In genomic region chr12:49283541-49284429, GRCh38 we compare ENCODE assay signal across 16 cellular contexts. TPM values are rescaled to one million over a fixed set of nuclear protein-coding genes. Genes with fewer than 3 reads are reported as not detected.
A peak's percentile ranks its signal among the peaks of the same experiment; 100 is the strongest.
DNase-seq lines count a peak whose midpoint lies in the region; ATAC-seq and TF ChIP-seq lines count a peak whose summit lies in the region.
"Had no signal": no experiment of that assay in that cellular context is flagged by ENCODE, and none has a peak within 500 bp of the region (broad histone marks: within the 10 kb centered on the region; RNA-seq: fewer than 3 reads in every experiment).

No MANE protein-coding gene starts in this region.

- no peaks in the 10 kb centered on the region for H3K9me2 ChIP-seq in OCI-LY7 (ENCODE audit: insufficient read depth, low read length)

- H3K4me2 ChIP-seq in DND-41 (ENCODE audit: insufficient read depth, low read length), result no peak overlapping the region
- H3K4me2 ChIP-seq in OCI-LY7 (ENCODE audit: low read length), result no peak overlapping the region
- H3K4me2 ChIP-seq: BLaER1 treated with 17β-estradiol and CSF1 and Interleukin-3, amounts not matched to agents 10 nM and 100 nM; hepatocyte had no signal

- CTCF ChIA-PET in OCI-LY7 (lab: Charles Lee; ENCODE audit: unreplicated experiment), result no interaction called here

- BruUV-seq in OCI-LY7 (replicated peaks; lab: Mats Ljungman, UMichigan), result no TSS peak

- POLR2A ChIA-PET in OCI-LY7 (lab: Charles Lee), result no interaction called here

- no peaks in the 10 kb centered on the region for H3K36me3 ChIP-seq in DND-41 (ENCODE audit: insufficient read depth, low read length)
- H3K36me3 ChIP-seq in OCI-LY7 (ENCODE audit: insufficient read depth, low read length), result no peaks in the 10 kb centered on the region
- H3K36me3 ChIP-seq: BLaER1 treated with 17β-estradiol and CSF1 and Interleukin-3, amounts not matched to agents 10 nM and 100 nM; lower lobe of right lung had no signal

- H2AFZ ChIP-seq in DND-41 (ENCODE audit: low read depth, low read length) (no peak overlapping the region), OCI-LY7 (ENCODE audit: low read length) (no peak overlapping the region)
- H2AFZ ChIP-seq: hepatocyte had no signal

- H3K27ac ChIP-seq in DND-41 (ENCODE audit: low read length) (no peak overlapping the region), OCI-LY7 (ENCODE audit: low read depth, low read length, poor library complexity, severe bottlenecking) (no peak overlapping the region)
- H3K27ac ChIP-seq: BLaER1 treated with 17β-estradiol and CSF1 and Interleukin-3, amounts not matched to agents 10 nM and 100 nM; hepatocyte; lower lobe of right lung had no signal

- H3K4me1 ChIP-seq in DND-41 (ENCODE audit: insufficient read depth, low read length) (peaks cover 3% of the 10 kb centered on the region; the same call in 1 of the 2 replicates), OCI-LY7 (ENCODE audit: insufficient read depth, low read length, poor library complexity, severe bottlenecking) (no peaks in the 10 kb centered on the region)

- no peaks in the 10 kb centered on the region for H4K20me1 ChIP-seq in DND-41 (ENCODE audit: insufficient read depth, low read length)
- H4K20me1 ChIP-seq in OCI-LY7 (ENCODE audit: insufficient read depth, low read length), result no peaks in the 10 kb centered on the region
- H4K20me1 ChIP-seq: BLaER1 treated with 17β-estradiol and CSF1 and Interleukin-3, amounts not matched to agents 10 nM and 100 nM had no signal

- ATAC-seq in DND-41 (ENCODE audit: insufficient read depth, low read depth), result no peak
- no peak for ATAC-seq in GM21360 (IDR thresholded peaks at IDR 0.05; ENCODE audit: unreplicated experiment)
- ATAC-seq: lower lobe of right lung had no signal

- intact Hi-C loops in OCI-LY7 (cut with micrococcal nuclease; ENCODE audit: unreplicated experiment), result no loop called here

- DNase-seq in DND-41 (no peak), OCI-LY7 (ENCODE audit: low spot score) (no peak), islet precursor cell (peak; percentile 55), pons (ENCODE audit: low spot score) (no peak)
- no peak for DNase-seq in activated CD4-positive, alpha-beta T cell treated with anti-CD3 and anti-CD28 coated beads, Interleukin-2, amount 50 U/mL, for 1 hour
- DNase-seq: activated CD8-positive, alpha-beta memory T cell treated with anti-CD3 and anti-CD28 coated beads, Interleukin-2, amount 50 U/mL, for 4 hours; lower lobe of right lung; NCI-H2081 treated with DMSO at 0.1 percent for 48 hours; NK-92 treated with Interleukin-12 subunit alpha and Interleukin-12 subunit beta, amount 100 ng/mL, for 24 hours had no signal

- H3K4me3 ChIP-seq in DND-41 (ENCODE audit: low read depth in 1 of 2, low read length in 2 of 2), result no peak overlapping the region
- no peak overlapping the region for H3K4me3 ChIP-seq in OCI-LY7 (ENCODE audit: low read depth, low read length, poor library complexity, severe bottlenecking)
- H3K4me3 ChIP-seq: BLaER1 treated with 17β-estradiol and CSF1 and Interleukin-3, amounts not matched to agents 10 nM and 100 nM; hepatocyte; lower lobe of right lung had no signal

- no peaks in the 10 kb centered on the region for H3K79me2 ChIP-seq in DND-41 (ENCODE audit: insufficient read depth, low read length)
- H3K79me2 ChIP-seq in OCI-LY7 (ENCODE audit: insufficient read depth, low read depth, low read length), result no peaks in the 10 kb centered on the region
- H3K79me2 ChIP-seq: hepatocyte had no signal

- peaks cover 19% of the 10 kb centered on the region for H3K27me3 ChIP-seq in DND-41 (ENCODE audit: insufficient read depth, low read length, poor library complexity)
- H3K27me3 ChIP-seq: BLaER1 treated with 17β-estradiol and CSF1 and Interleukin-3, amounts not matched to agents 10 nM and 100 nM had no signal

- no peaks in the 10 kb centered on the region for H3K9me3 ChIP-seq in DND-41 (ENCODE audit: insufficient read depth, low read length, severe bottlenecking)
- H3K9me3 ChIP-seq in OCI-LY7 (ENCODE audit: low read length), result no peaks in the 10 kb centered on the region
- H3K9me3 ChIP-seq: BLaER1 treated with 17β-estradiol and CSF1 and Interleukin-3, amounts not matched to agents 10 nM and 100 nM; lower lobe of right lung had no signal

- no peak overlapping the region for H3K9ac ChIP-seq in DND-41 (ENCODE audit: low read depth, low read length)
- H3K9ac ChIP-seq: BLaER1 treated with 17β-estradiol and CSF1 and Interleukin-3, amounts not matched to agents 10 nM and 100 nM had no signal

- TF ChIP-seq CTCF in DND-41 (IDR thresholded peaks at IDR 0.05; ENCODE audit: borderline replicate concordance, extremely low read depth, low read length, poor library complexity, severe bottlenecking) (peak; percentile 24), OCI-LY7 (conservative IDR thresholded peaks at IDR 0.05; ENCODE audit: low read length) (peak; percentile 44; the same call in 1 of the 2 replicates)

RNA-seq across cellular contexts. Expression of gene PRPH, which starts 11.2 kb away (rescaled TPM):
- total RNA-seq in OCI-LY7 (2014; rRNA removed; shearing (Covaris generic)), result not detected in 2 replicates
- total RNA-seq in OCI-LY7 (2022), result not detected in 2 replicates
- total RNA-seq: activated naive CD4-positive, alpha-beta T cell treated with anti-CD3 and anti-CD28 coated beads, Interleukin-2, amount 50 U/mL, for 72 hours; SK-MEL-5 had no signal

RNA-seq across cellular contexts. Expression of gene TUBA1C, which starts 18.9 kb away (rescaled TPM):
- 256 and 291 TPM in 2 replicates for total RNA-seq in OCI-LY7 (2014; rRNA removed; shearing (Covaris generic))
- total RNA-seq in OCI-LY7 (2022), result 254 and 276 TPM in 2 replicates

RNA-seq across cellular contexts. Expression of gene TROAP, which starts 39.3 kb away (rescaled TPM):
- total RNA-seq in OCI-LY7 (2014; rRNA removed; shearing (Covaris generic)), result 116 and 150 TPM in 2 replicates
- 141 and 176 TPM in 2 replicates for total RNA-seq in OCI-LY7 (2022)

RNA-seq across cellular contexts. Expression of gene C1QL4, which starts 53.2 kb away (rescaled TPM):
- 0.19 and 0.21 TPM in 2 replicates for total RNA-seq in OCI-LY7 (2014; rRNA removed; shearing (Covaris generic))
- 0.17 TPM in 1 of 2 replicates, not detected in the other for total RNA-seq in OCI-LY7 (2022)
- total RNA-seq: activated naive CD4-positive, alpha-beta T cell treated with anti-CD3 and anti-CD28 coated beads, Interleukin-2, amount 50 U/mL, for 72 hours; hepatocyte; lower lobe of right lung; MCF 10A; skeletal muscle tissue had no signal
